In the genomic region with DNA sequence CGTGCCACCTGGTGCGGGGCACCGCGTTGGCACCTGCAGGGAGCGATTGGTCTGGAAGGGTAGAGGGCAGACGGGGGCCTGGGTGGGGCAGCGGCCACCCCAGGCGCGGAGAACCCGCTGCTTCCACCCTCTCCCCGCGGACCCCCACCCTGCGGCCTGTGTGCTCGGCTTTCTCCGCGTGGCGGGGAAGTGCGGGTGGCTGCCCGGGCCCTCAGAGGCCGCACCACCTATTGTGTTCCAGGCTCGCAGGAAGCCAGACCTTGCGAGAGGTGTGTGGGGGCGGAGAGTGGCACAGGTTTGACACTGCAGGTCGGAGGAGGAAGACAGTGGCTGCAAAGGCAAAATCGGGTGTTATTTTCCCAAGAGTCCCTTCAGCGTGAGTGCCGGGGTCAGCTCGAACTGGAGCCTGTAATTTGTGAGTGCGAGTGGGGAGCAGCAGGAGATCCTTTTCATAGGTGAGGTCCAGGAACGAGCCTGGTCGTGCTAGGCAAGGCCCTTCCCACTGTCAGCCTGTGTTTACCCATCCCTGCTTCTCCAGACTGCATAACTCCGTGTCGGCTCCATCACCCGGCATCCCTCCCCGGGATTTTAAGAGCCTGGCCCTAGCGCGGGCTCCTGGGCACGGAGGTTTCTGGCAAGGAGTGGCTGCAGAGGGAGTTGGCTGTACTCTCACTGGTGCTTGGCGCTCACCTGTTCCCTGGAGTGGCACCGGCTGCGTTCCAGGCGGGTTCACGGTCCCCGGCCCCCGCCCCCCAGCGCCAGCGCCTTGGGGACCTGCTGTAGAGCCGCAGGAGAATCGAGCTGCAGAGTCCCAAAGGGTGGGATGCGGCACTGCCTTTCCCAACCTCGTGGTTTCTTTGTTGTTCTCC, we compare ENCODE assay signal across 9 cellular contexts.
DNase-seq lines count a peak whose midpoint lies in the region; ATAC-seq and TF ChIP-seq lines count a peak whose summit lies in the region.
"Had no signal": no experiment of that assay in that cellular context is flagged by ENCODE, and none has a peak within 500 bp of the region (broad histone marks: within the 10 kb centered on the region; RNA-seq: fewer than 3 reads in every experiment).

No MANE protein-coding gene starts in this region.

- H3K4me1 ChIP-seq in endocrine pancreas (ENCODE audit: control insufficient read depth, insufficient read depth, low read length) (no peaks in the 10 kb centered on the region), rectal smooth muscle tissue (ENCODE audit: control insufficient read depth, insufficient read depth, low read length) (no peaks in the 10 kb centered on the region)

- TF ChIP-seq POLR2A in GM18505 (IDR thresholded peaks at IDR 0.05; ENCODE audit: borderline replicate concordance, extremely low read depth, insufficient read depth, insufficient read length): no peak

- ATAC-seq in GM18505 (IDR thresholded peaks at IDR 0.05; ENCODE audit: unreplicated experiment): no peak

- H3K9ac ChIP-seq in endocrine pancreas (ENCODE audit: control insufficient read depth, insufficient read depth, low read length) (peak overlapping the region; percentile 17), rectal smooth muscle tissue (ENCODE audit: low read length) (no peak overlapping the region)

- peak; percentile 35 for DNase-seq in stimulated activated CD4-positive, alpha-beta T cell treated with anti-CD3 and anti-CD28 coated beads, Interleukin-15, amount 100 ng/mL, for 24 hours
- no peak for DNase-seq in stimulated activated CD4-positive, alpha-beta T cell treated with anti-CD3 and anti-CD28 coated beads, Interleukin-1b, Interleukin-23, amount 100 ng/mL, for 48 hours
- DNase-seq in NCI-H774 (lab: John Stamatoyannopoulos, UW) (peak; percentile 57), NOMO-1 treated with DMSO at 0.1 percent for 48 hours (lab: John Stamatoyannopoulos, UW; ENCODE audit: unreplicated experiment) (no peak), GM19238 (ENCODE audit: insufficient read length, low spot score) (no peak)

- no peaks in the 10 kb centered on the region for H3K9me3 ChIP-seq in endocrine pancreas (ENCODE audit: control insufficient read depth, low read length)
- H3K9me3 ChIP-seq: neutrophil had no signal

- H3K4me3 ChIP-seq in endocrine pancreas (ENCODE audit: control insufficient read depth, insufficient read depth, low read length) (peak overlapping the region; percentile 78), rectal smooth muscle tissue (ENCODE audit: low read length) (peak overlapping the region; percentile 58)

- H3K27ac ChIP-seq in rectal smooth muscle tissue (ENCODE audit: low read depth, low read length): no peak overlapping the region
- H3K27ac ChIP-seq: neutrophil had no signal

- H3K27me3 ChIP-seq in endocrine pancreas (ENCODE audit: control insufficient read depth, insufficient read depth, low read length) (no peaks in the 10 kb centered on the region), rectal smooth muscle tissue (ENCODE audit: control insufficient read depth, insufficient read depth, low read length) (peaks cover 7% of the 10 kb centered on the region)

- no peaks in the 10 kb centered on the region for H3K36me3 ChIP-seq in endocrine pancreas (ENCODE audit: control insufficient read depth, insufficient read depth, low read length)
- H3K36me3 ChIP-seq in rectal smooth muscle tissue (ENCODE audit: control insufficient read depth, insufficient read depth, low read length): no peaks in the 10 kb centered on the region
- H3K36me3 ChIP-seq: neutrophil had no signal

Comparison
In these comparisons a context has a peak if more than half of its experiments do, and no peak if none do; other contexts are left out.
1. DNase-seq: peak in stimulated activated CD4-positive, alpha-beta T cell treated with anti-CD3 and anti-CD28 coated beads, Interleukin-15, amount 100 ng/mL, for 24 hours (single experiment) and NCI-H774 (single experiment); none in stimulated activated CD4-positive, alpha-beta T cell treated with anti-CD3 and anti-CD28 coated beads, Interleukin-1b, Interleukin-23, amount 100 ng/mL, for 48 hours (single experiment), NOMO-1 treated with DMSO at 0.1 percent for 48 hours (single experiment) and GM19238 (single experiment).